In genomic region chr13:99626461-99627082, GRCh38 we compare ENCODE assay signal across 11 cellular contexts. TPM values are rescaled to one million over a fixed set of nuclear protein-coding genes. Genes with fewer than 3 reads are reported as not detected.
DNase-seq lines count a peak whose midpoint lies in the region; ATAC-seq and TF ChIP-seq lines count a peak whose summit lies in the region.
"Had no signal": no experiment of that assay in that cellular context is flagged by ENCODE, and none has a peak within 500 bp of the region (broad histone marks: within the 10 kb centered on the region; RNA-seq: fewer than 3 reads in every experiment).

No MANE protein-coding gene starts in this region.

- H3K36me3 ChIP-seq in left lung: no peaks in the 10 kb centered on the region

- peak; percentile 48 for DNase-seq in AG08396 (ENCODE audit: low spot score)
- DNase-seq in LHCN-M2 (ENCODE audit: low read depth): peak; percentile 65
- DNase-seq in choroid plexus epithelial cell (ENCODE audit: low read depth): peak; percentile 85
- DNase-seq in left lung: no peak
- no peak for DNase-seq in stimulated activated CD8-positive, alpha-beta memory T cell treated with anti-CD3 and anti-CD28 coated beads, Interleukin-4, amount 100 ng/mL, for 48 hours
- no peak for DNase-seq in SW 1271 (lab: John Stamatoyannopoulos, UW)
- no peak for DNase-seq in NCI-H345 treated with DMSO at 0.1 percent for 48 hours (lab: John Stamatoyannopoulos, UW; ENCODE audit: unreplicated experiment)
- DNase-seq in HuH-7.5 (ENCODE audit: low spot score): no peak
- DNase-seq: CD4-positive, alpha-beta T cell; central memory CD4-positive, alpha-beta T cell; NCI-H526 treated with DMSO at 0.1 percent for 48 hours had no signal

- TF ChIP-seq CTCF in choroid plexus epithelial cell (conservative IDR thresholded peaks at IDR 0.05; ENCODE audit: low read depth, low read length): no peak
- no peak for TF ChIP-seq CTCF in left lung (IDR thresholded peaks at IDR 0.05)

- H3K4me1 ChIP-seq in left lung: no peaks in the 10 kb centered on the region

- H3K9me3 ChIP-seq in left lung: no peaks in the 10 kb centered on the region

- ATAC-seq in left lung: peak; percentile 31

- intact Hi-C loops in left lung (cut with DNase I): no loop called here

- H3K27ac ChIP-seq in left lung: no peak overlapping the region

- H3K4me3 ChIP-seq in choroid plexus epithelial cell (ENCODE audit: low read depth, low read length) (peak overlapping the region; percentile 9), left lung (no peak overlapping the region)

- H3K27me3 ChIP-seq in left lung: no peaks in the 10 kb centered on the region

RNA-seq across cellular contexts. Expression of gene CLYBL, which starts 20.1 kb away (rescaled TPM):
- total RNA-seq in LHCN-M2 (2014; rRNA removed) (0.29 and 1.8 TPM in 2 replicates), left lung (1 to 10 TPM; 6.4 to 7.6 TPM)
- polyA plus RNA-seq in LHCN-M2 (2012): 0.73 TPM

Comparison
In these comparisons a context has a peak if more than half of its experiments do, and no peak if none do; other contexts are left out.
1. DNase-seq: peak in AG08396 (single experiment), LHCN-M2 (single experiment) and choroid plexus epithelial cell (single experiment); none in left lung (0 of 2), stimulated activated CD8-positive, alpha-beta memory T cell treated with anti-CD3 and anti-CD28 coated beads, Interleukin-4, amount 100 ng/mL, for 48 hours (single experiment), SW 1271 (0 of 2), NCI-H345 treated with DMSO at 0.1 percent for 48 hours (single experiment) and HuH-7.5 (single experiment).